32 cellular contexts compared by ENCODE assay signal in the genomic region with DNA sequence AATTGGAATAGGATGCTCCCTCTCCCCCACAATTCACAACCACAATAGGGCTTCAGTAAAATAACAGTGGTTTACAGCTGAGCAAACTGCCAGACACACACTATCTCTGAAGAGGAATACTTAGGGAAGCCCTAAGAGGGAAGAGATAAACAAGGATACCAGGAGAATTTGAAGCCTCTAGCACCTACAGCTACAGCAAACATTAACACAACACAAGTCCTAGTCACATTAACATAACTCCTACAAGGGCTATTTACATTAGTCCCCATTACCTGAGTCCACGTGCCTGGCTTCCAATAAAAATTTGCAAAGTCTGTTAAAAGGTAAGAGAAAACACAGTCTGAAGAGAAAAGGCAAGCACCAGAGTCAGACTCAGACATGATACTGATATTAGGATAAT.
"Had no signal": no experiment of that assay in that cellular context is flagged by ENCODE, and none has a peak within 500 bp of the region (broad histone marks: within the 10 kb centered on the region; RNA-seq: fewer than 3 reads in every experiment).

No MANE protein-coding gene starts in this region.

- H3K27ac ChIP-seq: brain microvascular endothelial cell, coronary artery, dorsolateral prefrontal cortex, gastroesophageal sphincter, hepatocyte, pancreas, prostate gland, sigmoid colon, upper lobe of left lung, WERI-Rb-1 had no signal

- H3K4me3 ChIP-seq: coronary artery, dorsolateral prefrontal cortex, gastroesophageal sphincter, hepatocyte, pancreas, prostate gland, sigmoid colon, upper lobe of left lung had no signal

- H3K4me3 Mint-ChIP-seq: activated CD4-positive, alpha-beta memory T cell treated with anti-CD3 and anti-CD28 coated beads for 36 hours; activated CD4-positive, alpha-beta T cell treated with anti-CD3 and anti-CD28 coated beads, Interleukin-2, amount 10 ng/mL, durations not matched to agents 24 days and 14 days; activated T-cell treated with anti-CD3 and anti-CD28 coated beads, Interleukin-2, amount 50 U/mL, for 24 hours; mesothelial cell of epicardium; naive B cell; nephron progenitor cell; stimulated activated effector memory CD8-positive, alpha-beta T cell treated with anti-CD3 and anti-CD28 coated beads, Interleukin-12 subunit alpha, Interleukin-12 subunit beta, amount 100 ng/mL, for 72 hours; stimulated activated naive CD8-positive, alpha-beta T cell treated with anti-CD3 and anti-CD28 coated beads, Interleukin-15, Interleukin-2, amounts not matched to agents 100 ng/mL and 50 ng/mL, for 24 hours; T-helper 17 cell had no signal

- H3K4me1 Mint-ChIP-seq: activated CD4-positive, alpha-beta T cell treated with anti-CD3 and anti-CD28 coated beads, Interleukin-2, amount 10 ng/mL, durations not matched to agents 24 days and 14 days; naive B cell; nephron progenitor cell; stimulated activated effector memory CD8-positive, alpha-beta T cell treated with anti-CD3 and anti-CD28 coated beads, Interleukin-12 subunit alpha, Interleukin-12 subunit beta, amount 100 ng/mL, for 72 hours; T-helper 17 cell had no signal

- H3K36me3 Mint-ChIP-seq: activated CD4-positive, alpha-beta memory T cell treated with anti-CD3 and anti-CD28 coated beads for 36 hours; naive B cell; stimulated activated effector memory CD8-positive, alpha-beta T cell treated with anti-CD3 and anti-CD28 coated beads, Interleukin-12 subunit alpha, Interleukin-12 subunit beta, amount 100 ng/mL, for 72 hours had no signal

- H3K36me3 ChIP-seq: brain microvascular endothelial cell, gastroesophageal sphincter, pancreas, prostate gland, sigmoid colon, upper lobe of left lung, WERI-Rb-1 had no signal

- H3K9me3 Mint-ChIP-seq: activated CD4-positive, alpha-beta memory T cell treated with anti-CD3 and anti-CD28 coated beads for 36 hours; activated CD4-positive, alpha-beta T cell treated with anti-CD3 and anti-CD28 coated beads, Interleukin-2, amount 10 ng/mL, durations not matched to agents 24 days and 14 days; stimulated activated naive CD8-positive, alpha-beta T cell treated with anti-CD3 and anti-CD28 coated beads, Interleukin-15, Interleukin-2, amounts not matched to agents 100 ng/mL and 50 ng/mL, for 24 hours had no signal

- H3K27me3 ChIP-seq: brain microvascular endothelial cell, dorsolateral prefrontal cortex, gastroesophageal sphincter, hepatocyte, pancreas, sigmoid colon, upper lobe of left lung had no signal

- H3K27me3 Mint-ChIP-seq: activated CD4-positive, alpha-beta memory T cell treated with anti-CD3 and anti-CD28 coated beads for 36 hours; activated CD4-positive, alpha-beta T cell treated with anti-CD3 and anti-CD28 coated beads, Interleukin-2, amount 10 ng/mL, durations not matched to agents 24 days and 14 days; activated T-cell treated with anti-CD3 and anti-CD28 coated beads, Interleukin-2, amount 50 U/mL, for 24 hours; naive B cell; stimulated activated naive CD8-positive, alpha-beta T cell treated with anti-CD3 and anti-CD28 coated beads, Interleukin-15, Interleukin-2, amounts not matched to agents 100 ng/mL and 50 ng/mL, for 24 hours; T-helper 17 cell had no signal

- DNase-seq: activated CD4-positive, alpha-beta memory T cell treated with anti-CD3 and anti-CD28 coated beads for 36 hours; activated CD4-positive, alpha-beta T cell treated with anti-CD3 and anti-CD28 coated beads, Interleukin-2, amount 10 ng/mL, durations not matched to agents 24 days and 14 days; activated CD4-positive, CD25-positive, alpha-beta regulatory T cell treated with anti-CD3 and anti-CD28 coated beads, Interleukin-2, amount 50 U/mL, for 72 hours; activated CD8-positive, alpha-beta memory T cell treated with anti-CD3 and anti-CD28 coated beads, Interleukin-2, amount 50 U/mL, for 48 hours; activated gamma-delta T cell; activated naive CD4-positive, alpha-beta T cell treated with anti-CD3 and anti-CD28 coated beads, Interleukin-2, amount 50 U/mL, for 16 hours; activated T-cell treated with anti-CD3 and anti-CD28 coated beads, Interleukin-2, amount 50 U/mL, for 24 hours; amniotic stem cell; brain microvascular endothelial cell; dorsolateral prefrontal cortex; effector memory CD4-positive, alpha-beta T cell; left cardiac atrium; left ventricle myocardium superior; mammary epithelial cell; naive B cell; nephron progenitor cell; pancreas; sigmoid colon; small intestine; stimulated activated CD4-positive, alpha-beta T cell treated with anti-CD3 and anti-CD28 coated beads, Interleukin-4, amount 100 ng/mL, for 24 hours; substantia nigra; T-helper 17 cell; T1000; upper lobe of left lung; WERI-Rb-1 had no signal

- H3K4me1 ChIP-seq: gastroesophageal sphincter, pancreas, prostate gland, sigmoid colon, upper lobe of left lung had no signal

- H3K27ac Mint-ChIP-seq: activated CD4-positive, alpha-beta memory T cell treated with anti-CD3 and anti-CD28 coated beads for 36 hours; activated CD4-positive, alpha-beta T cell treated with anti-CD3 and anti-CD28 coated beads, Interleukin-2, amount 10 ng/mL, durations not matched to agents 24 days and 14 days; activated T-cell treated with anti-CD3 and anti-CD28 coated beads, Interleukin-2, amount 50 U/mL, for 24 hours; mesothelial cell of epicardium; naive B cell; nephron progenitor cell; stimulated activated effector memory CD8-positive, alpha-beta T cell treated with anti-CD3 and anti-CD28 coated beads, Interleukin-12 subunit alpha, Interleukin-12 subunit beta, amount 100 ng/mL, for 72 hours; stimulated activated naive CD8-positive, alpha-beta T cell treated with anti-CD3 and anti-CD28 coated beads, Interleukin-15, Interleukin-2, amounts not matched to agents 100 ng/mL and 50 ng/mL, for 24 hours; T-helper 17 cell had no signal

- ATAC-seq: gastroesophageal sphincter; left cardiac atrium; left ventricle myocardium superior; pancreas; stimulated activated effector memory CD8-positive, alpha-beta T cell treated with anti-CD3 and anti-CD28 coated beads, Interleukin-12 subunit alpha, Interleukin-12 subunit beta, amount 100 ng/mL, for 72 hours; T-helper 17 cell had no signal

- H3K9me3 ChIP-seq: gastroesophageal sphincter, pancreas, prostate gland, sigmoid colon, upper lobe of left lung had no signal
